8 cellular contexts compared by ENCODE assay signal in the genomic region with DNA sequence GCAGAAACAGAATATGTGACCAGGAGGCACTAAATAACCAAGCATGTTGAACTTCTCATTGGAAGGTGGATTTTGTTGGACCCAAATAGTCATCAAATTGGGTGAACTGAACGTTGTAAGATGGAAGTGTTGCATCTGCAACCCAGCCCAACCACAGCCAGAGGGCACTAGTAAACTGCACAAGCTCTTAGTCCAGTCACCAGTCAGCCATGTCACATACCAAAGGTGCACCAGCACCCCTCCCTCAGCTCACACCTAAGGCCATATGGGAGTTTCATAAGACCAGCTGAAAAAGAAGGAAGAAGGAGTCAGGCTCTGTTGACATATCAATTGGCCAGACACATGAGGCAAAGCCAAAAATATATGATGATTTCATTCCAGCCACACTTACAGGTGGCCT.
DNase-seq lines count a peak whose midpoint lies in the region; ATAC-seq and TF ChIP-seq lines count a peak whose summit lies in the region.

No MANE protein-coding gene starts in this region.

- no peak overlapping the region for H3K4ac ChIP-seq in H9 (ENCODE audit: low read depth, low read length)

- no peaks in the 10 kb centered on the region for H3K4me1 ChIP-seq in H9 (ENCODE audit: insufficient read depth, low read length)
- no peaks in the 10 kb centered on the region for H3K4me1 ChIP-seq in NT2/D1 (ENCODE audit: insufficient read depth, insufficient read length)

- no peaks in the 10 kb centered on the region; a peak in 1 of 7 replicates for H3K36me3 Mint-ChIP-seq in H9 (ENCODE audit: insufficient read depth in 1 of 3, low read depth in 3 of 3)
- H3K36me3 Mint-ChIP-seq in activated T-helper 2 cell treated with anti-CD3 and anti-CD28 coated beads, Interferon-gamma antibody, Interleukin-2, Interleukin-4, amounts not matched to agents 10 μg/mL and 5 μg/mL and 100 μg/mL, durations not matched to agents 14 hours and 24 hours and 36 hours (ENCODE audit: low read depth): no peaks in the 10 kb centered on the region
- H3K36me3 Mint-ChIP-seq in activated CD8-positive, alpha-beta memory T cell treated with anti-CD3 and anti-CD28 coated beads, Interleukin-2, amount 10 ng/mL, durations not matched to agents 7 days and 5 days: no peaks in the 10 kb centered on the region

- H3K56ac ChIP-seq in H9 (ENCODE audit: insufficient read length, low read depth, low read length): no peak overlapping the region

- H4K8ac ChIP-seq in H9 (replicated peaks; ENCODE audit: insufficient read length, low read depth, low read length): no peak overlapping the region

- H3K18ac ChIP-seq in H9 (ENCODE audit: insufficient read length, low read depth, low read length): no peak overlapping the region

- no peaks in the 10 kb centered on the region for H3K9me3 ChIP-seq in H9 (ENCODE audit: control insufficient read depth, low read depth, low read length)
- H3K9me3 ChIP-seq in NT2/D1 (ENCODE audit: insufficient read depth, low read length): no peaks in the 10 kb centered on the region

- H3K4me2 ChIP-seq in H9 (ENCODE audit: insufficient read depth, insufficient read length, low read length): no peak overlapping the region

- no peaks in the 10 kb centered on the region for H3K79me1 ChIP-seq in H9 (ENCODE audit: insufficient read depth, low read depth, low read length, poor library complexity, severe bottlenecking)

- no peaks in the 10 kb centered on the region for H3K4me1 Mint-ChIP-seq in H9
- no peaks in the 10 kb centered on the region for H3K4me1 Mint-ChIP-seq in activated T-helper 2 cell treated with anti-CD3 and anti-CD28 coated beads, Interferon-gamma antibody, Interleukin-2, Interleukin-4, amounts not matched to agents 10 μg/mL and 5 μg/mL and 100 μg/mL, durations not matched to agents 14 hours and 24 hours and 36 hours (ENCODE audit: low read depth)
- H3K4me1 Mint-ChIP-seq in activated CD8-positive, alpha-beta memory T cell treated with anti-CD3 and anti-CD28 coated beads, Interleukin-2, amount 10 ng/mL, durations not matched to agents 7 days and 5 days: no peaks in the 10 kb centered on the region

- no peak overlapping the region for H3K9ac ChIP-seq in H9 (ENCODE audit: extremely low read depth, insufficient read length, low read length)
- no peak overlapping the region for H3K9ac ChIP-seq in NT2/D1 (ENCODE audit: insufficient read length, low read depth)

- no peak overlapping the region for H2BK5ac ChIP-seq in H9 (ENCODE audit: insufficient read length, low read length)

- H4K20me1 ChIP-seq in H9 (ENCODE audit: control insufficient read depth, insufficient read depth, insufficient read length): no peaks in the 10 kb centered on the region

- H3K36me3 ChIP-seq in NT2/D1 (ENCODE audit: insufficient read depth, insufficient read length, low read length): no peaks in the 10 kb centered on the region

- no peak overlapping the region for H2AK5ac ChIP-seq in H9 (ENCODE audit: insufficient read length, low read length)

- no peak overlapping the region for H3K27ac Mint-ChIP-seq in H9
- H3K27ac Mint-ChIP-seq in activated T-helper 2 cell treated with anti-CD3 and anti-CD28 coated beads, Interferon-gamma antibody, Interleukin-2, Interleukin-4, amounts not matched to agents 10 μg/mL and 5 μg/mL and 100 μg/mL, durations not matched to agents 14 hours and 24 hours and 36 hours: no peak overlapping the region
- no peak overlapping the region for H3K27ac Mint-ChIP-seq in activated CD8-positive, alpha-beta memory T cell treated with anti-CD3 and anti-CD28 coated beads, Interleukin-2, amount 10 ng/mL, durations not matched to agents 7 days and 5 days

- no peak overlapping the region for H2BK20ac ChIP-seq in H9 (ENCODE audit: low read depth, low read length, poor library complexity, severe bottlenecking)

- no peak for ATAC-seq in activated CD4-positive, CD25-positive, alpha-beta regulatory T cell treated with anti-CD3 and anti-CD28 coated beads, Interleukin-2, amount 50 U/mL, for 24 hours
- ATAC-seq in activated CD8-positive, alpha-beta memory T cell treated with anti-CD3 and anti-CD28 coated beads, Interleukin-2, amount 10 ng/mL, durations not matched to agents 7 days and 5 days: no peak

- WGBS in H9 (ENCODE audit: extremely low coverage, insufficient read length, low lambda C conversion rate): no CpG with 5 or more reads among the region's 1 CpG

- CTCF ChIA-PET in activated CD8-positive, alpha-beta memory T cell treated with anti-CD3 and anti-CD28 coated beads, Interleukin-2, amount 10 ng/mL, durations not matched to agents 7 days and 5 days (lab: Charles Lee): no interaction called here

- H2BK12ac ChIP-seq in H9 (ENCODE audit: insufficient read length, low read depth, low read length): no peak overlapping the region

- H3K27ac ChIP-seq in H9 (ENCODE audit: insufficient read length, low read depth, low read length): no peak overlapping the region

- H3K14ac ChIP-seq in H9 (ENCODE audit: insufficient read depth, low read length): no peak overlapping the region

- no peak overlapping the region for H2BK15ac ChIP-seq in H9 (ENCODE audit: low read depth, low read length)

- H3K23me2 ChIP-seq in H9 (ENCODE audit: insufficient read length, low read depth, low read length, poor library complexity, severe bottlenecking): no peaks in the 10 kb centered on the region

- no peak overlapping the region for H3K4me3 ChIP-seq in NT2/D1 (ENCODE audit: insufficient read length, low read depth)

- DNase-seq in H9 (peak; percentile 46), NT2/D1 (ENCODE audit: low read depth, low spot score) (peak; percentile 38), iPS-NIHi11 (ENCODE audit: low spot score) (peak; percentile 29), D341Med (ENCODE audit: low spot score) (no peak)
- DNase-seq in activated T-helper 2 cell treated with anti-CD3 and anti-CD28 coated beads, Interferon-gamma antibody, Interleukin-2, Interleukin-4, amounts not matched to agents 10 μg/mL and 5 μg/mL and 100 μg/mL, durations not matched to agents 14 hours and 24 hours and 36 hours (ENCODE audit: low spot score): no peak
- no peak for DNase-seq in activated CD8-positive, alpha-beta memory T cell treated with anti-CD3 and anti-CD28 coated beads, Interleukin-2, amount 10 ng/mL, durations not matched to agents 7 days and 5 days

- H3K27me3 Mint-ChIP-seq in H9 (ENCODE audit: low read depth): no peaks in the 10 kb centered on the region
- no peaks in the 10 kb centered on the region for H3K27me3 Mint-ChIP-seq in activated T-helper 2 cell treated with anti-CD3 and anti-CD28 coated beads, Interferon-gamma antibody, Interleukin-2, Interleukin-4, amounts not matched to agents 10 μg/mL and 5 μg/mL and 100 μg/mL, durations not matched to agents 14 hours and 24 hours and 36 hours (ENCODE audit: low read depth)
- peaks cover 9% of the 10 kb centered on the region for H3K27me3 Mint-ChIP-seq in activated CD8-positive, alpha-beta memory T cell treated with anti-CD3 and anti-CD28 coated beads, Interleukin-2, amount 10 ng/mL, durations not matched to agents 7 days and 5 days

- no peaks in the 10 kb centered on the region for H3K27me3 ChIP-seq in H9 (ENCODE audit: insufficient read depth, low read length)
- no peaks in the 10 kb centered on the region for H3K27me3 ChIP-seq in NT2/D1 (ENCODE audit: insufficient read depth, insufficient read length)

- no peaks in the 10 kb centered on the region for H3K79me2 ChIP-seq in H9 (ENCODE audit: insufficient read depth, low read length)

- no peak overlapping the region for H3K4me3 Mint-ChIP-seq in H9
- H3K4me3 Mint-ChIP-seq in activated T-helper 2 cell treated with anti-CD3 and anti-CD28 coated beads, Interferon-gamma antibody, Interleukin-2, Interleukin-4, amounts not matched to agents 10 μg/mL and 5 μg/mL and 100 μg/mL, durations not matched to agents 14 hours and 24 hours and 36 hours (ENCODE audit: low read depth): no peak overlapping the region
- H3K4me3 Mint-ChIP-seq in activated CD8-positive, alpha-beta memory T cell treated with anti-CD3 and anti-CD28 coated beads, Interleukin-2, amount 10 ng/mL, durations not matched to agents 7 days and 5 days: no peak overlapping the region

- intact Hi-C loops in activated T-helper 2 cell treated with anti-CD3 and anti-CD28 coated beads, Interferon-gamma antibody, Interleukin-2, Interleukin-4, amounts not matched to agents 10 μg/mL and 5 μg/mL and 100 μg/mL, durations not matched to agents 14 hours and 24 hours and 36 hours (cut with micrococcal nuclease): no loop called here

- H4K91ac ChIP-seq in H9 (ENCODE audit: insufficient read length, low read depth, low read length): no peak overlapping the region

- H4K5ac ChIP-seq in H9 (ENCODE audit: insufficient read length, low read depth, low read length): no peak overlapping the region

- H2AFZ ChIP-seq in H9 (ENCODE audit: low read length): no peak overlapping the region

- no peak overlapping the region for H3K23ac ChIP-seq in H9 (ENCODE audit: insufficient read length, low read depth, low read length)

- no peaks in the 10 kb centered on the region for H3K9me3 Mint-ChIP-seq in H9
- no peaks in the 10 kb centered on the region for H3K9me3 Mint-ChIP-seq in activated T-helper 2 cell treated with anti-CD3 and anti-CD28 coated beads, Interferon-gamma antibody, Interleukin-2, Interleukin-4, amounts not matched to agents 10 μg/mL and 5 μg/mL and 100 μg/mL, durations not matched to agents 14 hours and 24 hours and 36 hours
- no peaks in the 10 kb centered on the region for H3K9me3 Mint-ChIP-seq in activated CD8-positive, alpha-beta memory T cell treated with anti-CD3 and anti-CD28 coated beads, Interleukin-2, amount 10 ng/mL, durations not matched to agents 7 days and 5 days (ENCODE audit: low read depth)

- H3T11ph ChIP-seq in H9 (ENCODE audit: low read length): no peak overlapping the region

- TF ChIP-seq CTCF in GM12872 (IDR thresholded peaks at IDR 0.05; ENCODE audit: insufficient read depth, low read depth, low read length) (peak; percentile 46), H9 (conservative IDR thresholded peaks at IDR 0.05) (peak; percentile 57)

- H2BK120ac ChIP-seq in H9 (ENCODE audit: low read depth, low read length, poor library complexity, severe bottlenecking): no peak overlapping the region

Comparison
In these comparisons a context has a peak if more than half of its experiments do, and no peak if none do; other contexts are left out.
1. DNase-seq: peak in H9 (single experiment), NT2/D1 (single experiment) and iPS-NIHi11 (single experiment); none in activated T-helper 2 cell treated with anti-CD3 and anti-CD28 coated beads, Interferon-gamma antibody, Interleukin-2, Interleukin-4, amounts not matched to agents 10 μg/mL and 5 μg/mL and 100 μg/mL, durations not matched to agents 14 hours and 24 hours and 36 hours (single experiment), D341Med (single experiment) and activated CD8-positive, alpha-beta memory T cell treated with anti-CD3 and anti-CD28 coated beads, Interleukin-2, amount 10 ng/mL, durations not matched to agents 7 days and 5 days (single experiment).